ENCODE assay signal across 1 cellular context in the genomic region with DNA sequence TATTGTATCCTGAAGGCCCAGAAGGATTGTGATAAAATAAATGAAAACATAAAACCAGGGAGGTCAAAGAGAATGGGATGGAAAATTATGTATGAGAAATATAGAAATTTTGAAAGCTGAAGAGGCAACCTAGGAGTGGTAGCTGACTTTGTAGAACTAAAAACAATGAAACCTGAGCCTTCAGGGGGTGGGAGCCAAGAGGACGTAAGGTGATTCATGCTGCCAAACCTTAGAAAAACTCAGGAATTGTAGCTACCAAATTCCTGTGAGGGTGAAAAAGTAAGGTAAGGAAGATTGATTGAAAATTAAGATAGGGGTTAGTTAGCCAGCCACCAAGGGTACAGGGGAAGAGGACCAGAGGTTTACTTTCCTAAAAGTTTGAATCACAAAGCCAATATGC.
TF ChIP-seq lines count a peak whose summit lies in the region.

No MANE protein-coding gene starts in this region.

TF ChIP-seq in GM23338, 12 proteins besides CTCF, POLR2A, EP300 and RAD21 (continued from another document):
- no peak for TF ChIP-seq ZNF114 (CRISPR knock-in tag; IDR thresholded peaks at IDR 0.05)
- no peak for TF ChIP-seq EZH2phosphoT487 (IDR thresholded peaks at IDR 0.05; ENCODE audit: unreplicated experiment)
TF ChIP-seq in GM23338: peak in this region for 0.
